Comparison of ENCODE assay signal across 12 cellular contexts in the genomic region with DNA sequence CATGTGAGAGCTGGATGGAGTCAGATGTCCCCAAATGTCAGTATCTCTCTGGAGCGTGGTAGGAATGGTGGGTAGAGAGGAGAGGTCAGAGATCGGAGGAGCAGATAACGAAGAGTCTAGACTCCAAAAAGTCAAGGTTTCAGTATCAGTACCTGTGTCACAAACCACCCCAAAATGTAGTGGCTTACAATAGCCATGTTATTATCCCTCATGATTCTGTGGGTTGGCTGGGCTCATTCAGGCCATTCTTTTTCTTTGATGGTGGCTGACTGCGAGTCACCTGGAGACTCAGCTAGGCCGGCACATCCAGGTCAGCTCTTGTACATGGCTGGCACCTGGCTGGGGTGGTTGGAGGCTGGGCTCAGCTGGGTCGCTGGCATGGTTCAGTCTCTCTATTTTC. TPM values are rescaled to one million over a fixed set of nuclear protein-coding genes. Genes with fewer than 3 reads are reported as not detected.
DNase-seq lines count a peak whose midpoint lies in the region; ATAC-seq and TF ChIP-seq lines count a peak whose summit lies in the region.
"Had no signal": no experiment of that assay in that cellular context is flagged by ENCODE, and none has a peak within 500 bp of the region (broad histone marks: within the 10 kb centered on the region; RNA-seq: fewer than 3 reads in every experiment).

No MANE protein-coding gene starts in this region.

- peak overlapping the region; percentile 31 to 77 (median 54); a peak in 20 of 22 replicates for H3K4me2 ChIP-seq in BLaER1 treated with 17β-estradiol and CSF1 and Interleukin-3, amounts not matched to agents 10 nM and 100 nM
- no peak overlapping the region for H3K4me2 ChIP-seq in H9 (ENCODE audit: insufficient read depth, insufficient read length, low read length)
- H3K4me2 ChIP-seq in SK-N-SH, result no peak overlapping the region

- ATAC-seq in GM18861 (IDR thresholded peaks at IDR 0.05; ENCODE audit: unreplicated experiment) (peak; percentile 9), HG03439 (IDR thresholded peaks at IDR 0.05; ENCODE audit: unreplicated experiment) (peak; percentile 11), GM21360 (IDR thresholded peaks at IDR 0.05; ENCODE audit: unreplicated experiment) (no peak)

- no peak for TF ChIP-seq RAD21 in SK-N-SH (IDR thresholded peaks at IDR 0.05; ENCODE audit: low read length)

- no peak overlapping the region for H2AK5ac ChIP-seq in H9 (ENCODE audit: insufficient read length, low read length)

- no peak overlapping the region for H4K91ac ChIP-seq in H9 (ENCODE audit: insufficient read length, low read depth, low read length)

- no peak overlapping the region for H3T11ph ChIP-seq in H9 (ENCODE audit: low read length)

- H2BK15ac ChIP-seq in H9 (ENCODE audit: low read depth, low read length), result no peak overlapping the region

- no peaks in the 10 kb centered on the region for H3F3A ChIP-seq in SK-N-SH (replicated peaks; ENCODE audit: insufficient read depth)

- peak overlapping the region; percentile 98 for H3K27ac Mint-ChIP-seq in activated naive CD8-positive, alpha-beta T cell treated with anti-CD3 and anti-CD28 coated beads for 36 hours
- H3K27ac Mint-ChIP-seq in H9, result no peak overlapping the region

- POLR2A ChIA-PET in SK-N-SH (lab: Yijun Ruan, JAX), result no interaction called here

- no CpG with 5 or more reads among the region's 6 CpGs for WGBS in H9 (ENCODE audit: extremely low coverage, insufficient read length, low lambda C conversion rate)
- 69% methylated on average over 6 of the region's 6 CpGs for WGBS in SK-N-SH (ENCODE audit: low lambda C conversion rate)

- no peaks in the 10 kb centered on the region for H3K9me2 ChIP-seq in SK-N-SH

- H3K4me1 ChIP-seq in BLaER1 treated with 17β-estradiol and CSF1 and Interleukin-3, amounts not matched to agents 10 nM and 100 nM, result peaks cover 26 to 61% (median 53%) of the 10 kb centered on the region in 10 experiments
- no peaks in the 10 kb centered on the region for H3K4me1 ChIP-seq in H9 (ENCODE audit: insufficient read depth, low read length)
- no peaks in the 10 kb centered on the region for H3K4me1 ChIP-seq in SK-N-SH (ENCODE audit: control insufficient read depth in 1 of 2, insufficient read depth in 2 of 2, low read depth in 1 of 2, low read length in 1 of 2)
- H3K4me1 ChIP-seq: BE2C, HAP-1 had no signal

- no peak overlapping the region for H4K5ac ChIP-seq in H9 (ENCODE audit: insufficient read length, low read depth, low read length)

- H2AFZ ChIP-seq in H9 (ENCODE audit: low read length), result no peak overlapping the region
- no peak overlapping the region for H2AFZ ChIP-seq in SK-N-SH (ENCODE audit: low read depth)

- H3K4me3 Mint-ChIP-seq in activated naive CD8-positive, alpha-beta T cell treated with anti-CD3 and anti-CD28 coated beads for 36 hours, result peak overlapping the region; percentile 72
- H3K4me3 Mint-ChIP-seq in H9, result no peak overlapping the region

- no peak overlapping the region for H3K18ac ChIP-seq in H9 (ENCODE audit: insufficient read length, low read depth, low read length)

- no peaks in the 10 kb centered on the region for H3K27me3 ChIP-seq in BLaER1 treated with 17β-estradiol and CSF1 and Interleukin-3, amounts not matched to agents 10 nM and 100 nM
- H3K27me3 ChIP-seq in H9 (ENCODE audit: insufficient read depth, low read length) (no peaks in the 10 kb centered on the region), SK-N-SH (ENCODE audit: insufficient read depth) (no peaks in the 10 kb centered on the region; the same call in 1 of the 2 replicates)
- H3K27me3 ChIP-seq: BE2C had no signal

- peaks cover 0 to 38% (median 12%) of the 10 kb centered on the region in 11 experiments; a peak in 16 of 22 replicates for H4K20me1 ChIP-seq in BLaER1 treated with 17β-estradiol and CSF1 and Interleukin-3, amounts not matched to agents 10 nM and 100 nM
- H4K20me1 ChIP-seq in H9 (ENCODE audit: control insufficient read depth, insufficient read depth, insufficient read length), result no peaks in the 10 kb centered on the region
- no peaks in the 10 kb centered on the region for H4K20me1 ChIP-seq in SK-N-SH (ENCODE audit: insufficient read depth)

- H4K8ac ChIP-seq in H9 (replicated peaks; ENCODE audit: insufficient read length, low read depth, low read length), result no peak overlapping the region

- H3K14ac ChIP-seq in H9 (ENCODE audit: insufficient read depth, low read length), result no peak overlapping the region

- no peak for TF ChIP-seq EP300 in SK-N-SH (IDR thresholded peaks at IDR 0.05; ENCODE audit: borderline replicate concordance in 1 of 2, low read depth in 1 of 2, low read length in 1 of 2)

- no peak overlapping the region for H3K56ac ChIP-seq in H9 (ENCODE audit: insufficient read length, low read depth, low read length)

- no peak overlapping the region for H2BK120ac ChIP-seq in H9 (ENCODE audit: low read depth, low read length, poor library complexity, severe bottlenecking)

- H2BK20ac ChIP-seq in H9 (ENCODE audit: low read depth, low read length, poor library complexity, severe bottlenecking), result no peak overlapping the region

- H2BK5ac ChIP-seq in H9 (ENCODE audit: insufficient read length, low read length), result no peak overlapping the region

- no peak overlapping the region for H3K4ac ChIP-seq in H9 (ENCODE audit: low read depth, low read length)

- H3K9ac ChIP-seq in BLaER1 treated with 17β-estradiol and CSF1 and Interleukin-3, amounts not matched to agents 10 nM and 100 nM, result no peak overlapping the region
- H3K9ac ChIP-seq in H9 (ENCODE audit: extremely low read depth, insufficient read length, low read length), result no peak overlapping the region
- H3K9ac ChIP-seq in SK-N-SH, result no peak overlapping the region

- no peak for DNase-seq in activated naive CD8-positive, alpha-beta T cell treated with anti-CD3 and anti-CD28 coated beads for 36 hours
- DNase-seq in H9 (no peak), NCI-H1417 treated with DMSO at 0.1 percent for 48 hours (lab: John Stamatoyannopoulos, UW) (no peak), SK-N-SH (no peak)
- DNase-seq: BE2C, NCI-H1436 treated with DMSO at 0.1 percent for 48 hours had no signal

- H3K9me3 Mint-ChIP-seq in activated naive CD8-positive, alpha-beta T cell treated with anti-CD3 and anti-CD28 coated beads for 36 hours, result peaks cover 21% of the 10 kb centered on the region
- no peaks in the 10 kb centered on the region for H3K9me3 Mint-ChIP-seq in H9

- H3K36me3 ChIP-seq in BLaER1 treated with 17β-estradiol and CSF1 and Interleukin-3, amounts not matched to agents 10 nM and 100 nM, result peaks cover 12 to 31% (median 20%) of the 10 kb centered on the region in 11 experiments
- no peaks in the 10 kb centered on the region for H3K36me3 ChIP-seq in SK-N-SH (replicated peaks in 1 of 2; ENCODE audit: control insufficient read depth in 1 of 2, insufficient read depth in 2 of 2, low read length in 1 of 2)
- H3K36me3 ChIP-seq: BE2C, HAP-1 had no signal

- peaks cover 80% of the 10 kb centered on the region for H3K4me1 Mint-ChIP-seq in activated naive CD8-positive, alpha-beta T cell treated with anti-CD3 and anti-CD28 coated beads for 36 hours
- H3K4me1 Mint-ChIP-seq in H9, result peaks cover 15 to 29% of the 10 kb centered on the region in 2 experiments

- peaks cover 0 to 8% (median 0%) of the 10 kb centered on the region in 11 experiments; a peak in 3 of 22 replicates for H3K9me3 ChIP-seq in BLaER1 treated with 17β-estradiol and CSF1 and Interleukin-3, amounts not matched to agents 10 nM and 100 nM (replicated peaks in 1 of 11)
- H3K9me3 ChIP-seq in H9 (ENCODE audit: control insufficient read depth, low read depth, low read length), result no peaks in the 10 kb centered on the region
- no peaks in the 10 kb centered on the region for H3K9me3 ChIP-seq in SK-N-SH
- H3K9me3 ChIP-seq: HAP-1 had no signal

- H3K79me2 ChIP-seq in H9 (ENCODE audit: insufficient read depth, low read length), result no peaks in the 10 kb centered on the region
- H3K79me2 ChIP-seq in SK-N-SH (ENCODE audit: insufficient read depth), result no peaks in the 10 kb centered on the region

- peaks cover 66% of the 10 kb centered on the region for H3K36me3 Mint-ChIP-seq in activated naive CD8-positive, alpha-beta T cell treated with anti-CD3 and anti-CD28 coated beads for 36 hours
- H3K36me3 Mint-ChIP-seq in H9 (ENCODE audit: insufficient read depth in 1 of 3, low read depth in 3 of 3), result no peaks in the 10 kb centered on the region; a peak in 1 of 7 replicates

- CTCF ChIA-PET in SK-N-SH (lab: Yijun Ruan, JAX), result no interaction called here

- H3K79me1 ChIP-seq in H9 (ENCODE audit: insufficient read depth, low read depth, low read length, poor library complexity, severe bottlenecking), result no peaks in the 10 kb centered on the region

- TF ChIP-seq CTCF in H9 (conservative IDR thresholded peaks at IDR 0.05) (no peak), SK-N-SH (IDR thresholded peaks at IDR 0.05) (no peak)

- H2BK12ac ChIP-seq in H9 (ENCODE audit: insufficient read length, low read depth, low read length), result no peak overlapping the region

- H3K4me3 ChIP-seq in BLaER1 treated with 17β-estradiol and CSF1 and Interleukin-3, amounts not matched to agents 10 nM and 100 nM, result no peak overlapping the region
- H3K4me3 ChIP-seq in SK-N-SH (ENCODE audit: low read depth in 2 of 2, low read length in 1 of 2), result no peak overlapping the region
- H3K4me3 ChIP-seq: HAP-1 had no signal

- H3K23me2 ChIP-seq in H9 (ENCODE audit: insufficient read length, low read depth, low read length, poor library complexity, severe bottlenecking), result no peaks in the 10 kb centered on the region

- H3K27me3 Mint-ChIP-seq in activated naive CD8-positive, alpha-beta T cell treated with anti-CD3 and anti-CD28 coated beads for 36 hours, result no peaks in the 10 kb centered on the region
- peaks cover 41% of the 10 kb centered on the region for H3K27me3 Mint-ChIP-seq in H9 (ENCODE audit: low read depth)

- no peak overlapping the region for H3K27ac ChIP-seq in BLaER1 treated with 17β-estradiol and CSF1 and Interleukin-3, amounts not matched to agents 10 nM and 100 nM
- H3K27ac ChIP-seq in H9 (ENCODE audit: insufficient read length, low read depth, low read length) (no peak overlapping the region), SK-N-SH (ENCODE audit: low read depth in 2 of 2, low read length in 1 of 2) (no peak overlapping the region)

- no peak overlapping the region for H3K23ac ChIP-seq in H9 (ENCODE audit: insufficient read length, low read depth, low read length)

RNA-seq across cellular contexts. Expression of gene SSTR3, which starts 7.3 kb away (rescaled TPM):
- total RNA-seq in activated naive CD8-positive, alpha-beta T cell treated with anti-CD3 and anti-CD28 coated beads for 36 hours, result 1 to 10 TPM; 7.1 to 7.4 TPM
- total RNA-seq in H9 (2021), result 0.68 and 0.72 TPM in 2 replicates
- polyA plus RNA-seq in SK-N-SH (2012; rRNA removed), result 0.02 TPM in 1 of 2 replicates, not detected in the other
- 0.03 TPM in 2 replicates for polyA plus RNA-seq in SK-N-SH (2012; cell fraction: cytosol; rRNA removed)
- polyA plus RNA-seq in SK-N-SH (2012; cell fraction: nucleus; rRNA removed), result 0.01 and 0.04 TPM in 2 replicates
- total RNA-seq: myocyte had no signal

RNA-seq across cellular contexts. Expression of gene RAC2, which starts 24.5 kb away (rescaled TPM):
- 100 to 1,000 TPM; 518 to 528 TPM for total RNA-seq in activated naive CD8-positive, alpha-beta T cell treated with anti-CD3 and anti-CD28 coated beads for 36 hours
- total RNA-seq in H9 (2021), result 2.5 and 2.8 TPM in 2 replicates
- polyA plus RNA-seq in SK-N-SH (2012; rRNA removed), result 22.6 and 29.9 TPM in 2 replicates
- polyA plus RNA-seq in SK-N-SH (2012; cell fraction: cytosol; rRNA removed), result 14.6 and 19.9 TPM in 2 replicates
- 20.3 and 21.2 TPM in 2 replicates for polyA plus RNA-seq in SK-N-SH (2012; cell fraction: nucleus; rRNA removed)
- total RNA-seq: myocyte had no signal

RNA-seq across cellular contexts. Expression of gene C1QTNF6, which starts 31.5 kb away (rescaled TPM):
- 1 to 10 TPM; 2.7 to 3.2 TPM for total RNA-seq in activated naive CD8-positive, alpha-beta T cell treated with anti-CD3 and anti-CD28 coated beads for 36 hours
- 3.8 and 5.0 TPM in 2 replicates for total RNA-seq in H9 (2021)
- polyA plus RNA-seq in SK-N-SH (2012; rRNA removed), result 47.4 and 47.7 TPM in 2 replicates
- polyA plus RNA-seq in SK-N-SH (2012; cell fraction: cytosol; rRNA removed), result 20.7 and 30.3 TPM in 2 replicates
- 103 and 122 TPM in 2 replicates for polyA plus RNA-seq in SK-N-SH (2012; cell fraction: nucleus; rRNA removed)

Comparison
In these comparisons a context has a peak if more than half of its experiments do, and no peak if none do; other contexts are left out.
1. H3K4me2 ChIP-seq: peak in BLaER1 treated with 17β-estradiol and CSF1 and Interleukin-3, amounts not matched to agents 10 nM and 100 nM (11 of 11); none in H9 (single experiment) and SK-N-SH (single experiment).
2. RNA of gene RAC2, which starts 24.5 kb away (total RNA-seq): 518 to 528 TPM in activated naive CD8-positive, alpha-beta T cell treated with anti-CD3 and anti-CD28 coated beads for 36 hours; 2.5 to 2.8 TPM in H9; every median in the first group is over 100 times any median in the second.